Comparison of ENCODE assay signal across 15 cellular contexts in the genomic region with DNA sequence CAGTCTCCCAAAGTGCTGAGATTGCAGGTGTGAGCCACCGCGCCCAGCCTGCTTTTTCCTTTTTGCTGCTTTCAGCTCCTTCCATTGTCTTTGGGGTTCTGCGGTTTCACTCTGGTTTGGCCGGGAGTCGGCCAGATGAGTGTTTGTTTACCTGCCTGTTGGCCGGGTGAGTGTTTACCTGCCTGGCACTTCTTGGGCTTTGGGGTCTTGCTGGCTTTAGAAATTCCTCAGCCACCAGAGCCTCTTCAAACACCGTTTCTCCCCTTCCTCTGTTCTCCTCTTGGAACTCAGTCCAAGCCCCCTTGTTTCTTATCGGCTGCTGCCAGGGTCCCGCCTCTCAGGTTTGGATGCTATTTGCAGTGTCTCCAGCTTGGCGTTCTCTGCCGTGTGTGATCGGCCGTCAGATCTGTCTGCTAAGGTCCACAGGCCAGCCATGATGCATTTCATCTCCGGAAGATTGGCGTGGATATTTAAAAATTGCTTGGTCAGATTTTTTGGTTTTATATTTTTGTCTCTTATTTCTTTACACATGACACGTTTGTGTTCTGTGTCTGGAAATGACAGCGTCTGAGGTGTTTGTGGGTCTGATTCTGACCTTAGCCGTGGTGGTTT. TPM values are rescaled to one million over a fixed set of nuclear protein-coding genes. Genes with fewer than 3 reads are reported as not detected.
DNase-seq lines count a peak whose midpoint lies in the region; ATAC-seq, FAIRE-seq and TF ChIP-seq lines count a peak whose summit lies in the region.
"Had no signal": no experiment of that assay in that cellular context is flagged by ENCODE, and none has a peak within 500 bp of the region (broad histone marks: within the 10 kb centered on the region; RNA-seq: fewer than 3 reads in every experiment).

No MANE protein-coding gene starts in this region.

- FAIRE-seq in frontal cortex (lab: Jason Lieb, UNC) = no peak
- FAIRE-seq: endometrium had no signal

- no peaks in the 10 kb centered on the region for H3K9me3 ChIP-seq in psoas muscle
- H3K9me3 ChIP-seq: ascending aorta, vagina had no signal

- H3K27ac ChIP-seq in psoas muscle = no peak overlapping the region
- H3K27ac ChIP-seq: ascending aorta, hepatocyte, vagina had no signal

- no peaks in the 10 kb centered on the region for H3K27me3 Mint-ChIP-seq in T-helper 1 cell treated with Interleukin-12 subunit alpha and Interleukin-12 subunit beta and Interleukin-4 antibody, amounts not matched to agents 30 μg/mL and 1 μg/mL, for 36 hours (ENCODE audit: low read depth)
- H3K27me3 Mint-ChIP-seq in immature natural killer cell (ENCODE audit: low read depth in 3 of 3) = peaks cover 42 to 48% (median 43%) of the 10 kb centered on the region in 3 donors
- H3K27me3 Mint-ChIP-seq: activated B cell treated with CpG ODN at 0.5 μM for 24 hours had no signal

- no peak overlapping the region for H3K4me3 Mint-ChIP-seq in T-helper 1 cell treated with Interleukin-12 subunit alpha and Interleukin-12 subunit beta and Interleukin-4 antibody, amounts not matched to agents 30 μg/mL and 1 μg/mL, for 36 hours
- peak overlapping the region; percentile 84 to 93 (median 87) for H3K4me3 Mint-ChIP-seq in immature natural killer cell
- H3K4me3 Mint-ChIP-seq: activated B cell treated with CpG ODN at 0.5 μM for 24 hours had no signal

- H3K27ac Mint-ChIP-seq in T-helper 1 cell treated with Interleukin-12 subunit alpha and Interleukin-12 subunit beta and Interleukin-4 antibody, amounts not matched to agents 30 μg/mL and 1 μg/mL, for 36 hours = peak overlapping the region; percentile 14
- H3K27ac Mint-ChIP-seq in immature natural killer cell = peak overlapping the region; percentile 97 to 100 (median 99)
- H3K27ac Mint-ChIP-seq: activated B cell treated with CpG ODN at 0.5 μM for 24 hours had no signal

- H3K36me3 ChIP-seq in psoas muscle (ENCODE audit: insufficient read depth in 1 of 2, low read depth in 1 of 2) = peaks cover 3 to 32% of the 10 kb centered on the region in 2 donors

- H3K4me1 ChIP-seq in psoas muscle = no peaks in the 10 kb centered on the region
- H3K4me1 ChIP-seq: ascending aorta, vagina had no signal

- H3K9me3 Mint-ChIP-seq in T-helper 1 cell treated with Interleukin-12 subunit alpha and Interleukin-12 subunit beta and Interleukin-4 antibody, amounts not matched to agents 30 μg/mL and 1 μg/mL, for 36 hours = peaks cover 5% of the 10 kb centered on the region
- peaks cover 0 to 13% (median 2%) of the 10 kb centered on the region in 6 donors for H3K9me3 Mint-ChIP-seq in immature natural killer cell

- H3K4me1 Mint-ChIP-seq in T-helper 1 cell treated with Interleukin-12 subunit alpha and Interleukin-12 subunit beta and Interleukin-4 antibody, amounts not matched to agents 30 μg/mL and 1 μg/mL, for 36 hours (ENCODE audit: low read depth) = peaks cover 13% of the 10 kb centered on the region
- peaks cover 38 to 44% of the 10 kb centered on the region in 2 donors for H3K4me1 Mint-ChIP-seq in immature natural killer cell
- H3K4me1 Mint-ChIP-seq: activated B cell treated with CpG ODN at 0.5 μM for 24 hours had no signal

- H3K27me3 ChIP-seq in psoas muscle (ENCODE audit: insufficient read depth in 3 of 3, low read length in 2 of 3) = no peaks in the 10 kb centered on the region
- H3K27me3 ChIP-seq: ascending aorta, hepatocyte, vagina had no signal

- no peak for ATAC-seq in psoas muscle

- TF ChIP-seq CTCF in psoas muscle (IDR thresholded peaks at IDR 0.05) = no peak

- H3K36me3 Mint-ChIP-seq in T-helper 1 cell treated with Interleukin-12 subunit alpha and Interleukin-12 subunit beta and Interleukin-4 antibody, amounts not matched to agents 30 μg/mL and 1 μg/mL, for 36 hours (ENCODE audit: low read depth) = peaks cover 14% of the 10 kb centered on the region
- peaks cover 21 to 31% (median 25%) of the 10 kb centered on the region in 3 donors for H3K36me3 Mint-ChIP-seq in immature natural killer cell

- intact Hi-C loops in psoas muscle (cut with DNase I) = no loop called here

- 84 to 89% (median 87%) methylated on average over 18 of the region's 18 CpGs for WGBS in psoas muscle, 3 donors

- DNase-seq in CD1c-positive myeloid dendritic cell (ENCODE audit: extremely low spot score) (peak; percentile 3), COLO668 (lab: John Stamatoyannopoulos, UW; ENCODE audit: unreplicated experiment) (peak; percentile 36), immature natural killer cell (no peak), frontal cortex (ENCODE audit: low spot score in 2 of 2) (no peak), psoas muscle (no peak), NCI-H82 (lab: John Stamatoyannopoulos, UW) (no peak)
- DNase-seq: activated B cell treated with CpG ODN at 0.5 μM for 24 hours, NCI-H146 had no signal

- H3K4me3 ChIP-seq in psoas muscle = no peak overlapping the region
- H3K4me3 ChIP-seq: ascending aorta, hepatocyte, vagina had no signal

RNA-seq across cellular contexts. Expression of a gene that starts 14.2 kb away (rescaled TPM):
- polyA plus RNA-seq in immature natural killer cell = not detected
- total RNA-seq in frontal cortex = 0.41 TPM
- total RNA-seq in psoas muscle = under 1 TPM in 1 of 4 donors, not detected in 3; 0.16 TPM
- polyA plus RNA-seq in psoas muscle = under 1 TPM in 1 of 3 donors, not detected in 2; 0.14 TPM
- total RNA-seq: activated B cell treated with CpG ODN at 0.5 μM for 24 hours, ascending aorta, HT1080, skeletal muscle tissue had no signal
- polyA plus RNA-seq: hepatocyte had no signal

RNA-seq across cellular contexts. Expression of a gene that starts 28.0 kb away (rescaled TPM):
- polyA plus RNA-seq in immature natural killer cell (1 to 10 TPM in 2 of 3 donors, under 1 TPM in 1; 0.49 to 2.9 (median 1.5) TPM), psoas muscle (10 to 100 TPM; 14.1 to 15.6 (median 14.9) TPM)
- total RNA-seq in frontal cortex (9.4 TPM), psoas muscle (10 to 100 TPM; 20.3 to 31.0 (median 23.6) TPM)

RNA-seq across cellular contexts. Expression of a gene that starts 46.6 kb away (rescaled TPM):
- not detected for polyA plus RNA-seq in immature natural killer cell
- 1.6 TPM for total RNA-seq in frontal cortex
- 10 to 100 TPM in 2 of 4 donors, 1 to 10 TPM in 1, under 1 TPM in 1; 0.44 to 18.0 (median 9.1) TPM for total RNA-seq in psoas muscle
- 10 to 100 TPM in 1 of 3 donors, 1 to 10 TPM in 1, under 1 TPM in 1; 0.73 to 54.6 (median 3.4) TPM for polyA plus RNA-seq in psoas muscle
- total RNA-seq: ascending aorta, HT1080, vagina had no signal

Comparison
In these comparisons a context has a peak if more than half of its experiments do, and no peak if none do; other contexts are left out.
1. DNase-seq: peak in CD1c-positive myeloid dendritic cell (single experiment) and COLO668 (single experiment); none in immature natural killer cell (0 of 3), frontal cortex (0 of 2), psoas muscle (0 of 2) and NCI-H82 (single experiment).